In genomic region chr3:69250014-69250413, GRCh38 we compare ENCODE assay signal across 8 cellular contexts.
DNase-seq lines count a peak whose midpoint lies in the region; ATAC-seq and TF ChIP-seq lines count a peak whose summit lies in the region.

No MANE protein-coding gene starts in this region.

- peak in 1 of 2 donors; percentile 27 for TF ChIP-seq POLR2A in thyroid gland (IDR thresholded peaks at IDR 0.05)

- DNase-seq in CD4-positive, alpha-beta memory T cell, result peak; percentile 35 to 83 (median 63)
- DNase-seq in T-helper 9 cell (peak; percentile 26), ecto neural progenitor cell (ENCODE audit: low spot score) (peak; percentile 68), thyroid gland (peak in 1 of 2 donors; percentile 51), GM10248 (ENCODE audit: extremely low spot score) (no peak)

- no peak overlapping the region for H3K27ac ChIP-seq in CD4-positive, alpha-beta memory T cell (ENCODE audit: low read depth, low read length)
- H3K27ac ChIP-seq in thyroid gland, result peak overlapping the region; percentile 47 to 85 (median 77)

- H3K9me3 Mint-ChIP-seq in CD4-positive, alpha-beta memory T cell, result no peaks in the 10 kb centered on the region
- H3K9me3 Mint-ChIP-seq in nephron, result no peaks in the 10 kb centered on the region

- H3K27me3 Mint-ChIP-seq in CD4-positive, alpha-beta memory T cell, result no peaks in the 10 kb centered on the region
- H3K27me3 Mint-ChIP-seq in nephron (ENCODE audit: low read depth), result no peaks in the 10 kb centered on the region

- no peaks in the 10 kb centered on the region for H3K36me3 Mint-ChIP-seq in CD4-positive, alpha-beta memory T cell
- H3K36me3 Mint-ChIP-seq in nephron (ENCODE audit: low read depth), result no peaks in the 10 kb centered on the region

- H3K4me1 Mint-ChIP-seq in CD4-positive, alpha-beta memory T cell, result peaks cover 11 to 19% (median 14%) of the 10 kb centered on the region in 4 donors
- peaks cover 49% of the 10 kb centered on the region for H3K4me1 Mint-ChIP-seq in nephron

- H3K27ac Mint-ChIP-seq in CD4-positive, alpha-beta memory T cell, result peak overlapping the region in 5 of 7 donors; percentile 74 to 95 (median 88)
- H3K27ac Mint-ChIP-seq in nephron, result peak overlapping the region; percentile 91 to 93 (median 93)

- H3K36me3 ChIP-seq in CD4-positive, alpha-beta memory T cell (ENCODE audit: insufficient read depth, low read length), result no peaks in the 10 kb centered on the region
- H3K36me3 ChIP-seq in thyroid gland, result no peaks in the 10 kb centered on the region

- CTCF ChIA-PET in CD4-positive, alpha-beta memory T cell (lab: Charles Lee; ENCODE audit: partially characterized antibody), result interaction anchor here (0.7 to 2.2 kb wide), 5 partner anchors 13 to 89 kb away, joined by 3 to 17 read pairs (median 4); no protein-coding TSS in a partner anchor
- CTCF ChIA-PET in GM10248 (lab: Yijun Ruan, JAX), result interaction anchor here (1.3 to 2.5 kb wide), 6 partner anchors 9 to 88 kb away, joined by 3 to 10 read pairs (median 5); no protein-coding TSS in a partner anchor

- peaks cover 12% of the 10 kb centered on the region for H3K4me1 ChIP-seq in CD4-positive, alpha-beta memory T cell (ENCODE audit: insufficient read depth, low read length)
- H3K4me1 ChIP-seq in thyroid gland, result peaks cover 39 to 48% of the 10 kb centered on the region in 2 donors

- peak overlapping the region in 1 of 2 donors; percentile 27 for H3K4me3 ChIP-seq in CD4-positive, alpha-beta memory T cell (ENCODE audit: low read length in 2 of 2)
- H3K4me3 ChIP-seq in thyroid gland (replicated peaks in 1 of 3), result no peak overlapping the region

- intact Hi-C loops in CD4-positive, alpha-beta memory T cell (cut with micrococcal nuclease), result loop anchor here (1.0 kb wide), 1 partner anchor 52 kb away; no protein-coding TSS in a partner anchor
- intact Hi-C loops in thyroid gland (cut with DNase I), result no loop called here

- no peaks in the 10 kb centered on the region for H3K9me3 ChIP-seq in CD4-positive, alpha-beta memory T cell (ENCODE audit: control insufficient read depth in 1 of 2, low read length in 2 of 2)
- H3K9me3 ChIP-seq in thyroid gland, result no peaks in the 10 kb centered on the region

- POLR2A ChIA-PET in CD4-positive, alpha-beta memory T cell (lab: Charles Lee; ENCODE audit: partially characterized antibody), result interaction anchor here (1.1 to 3.1 kb wide), 4 partner anchors 12 to 199 kb away, joined by 3 to 39 read pairs (median 14); no protein-coding TSS in a partner anchor
- POLR2A ChIA-PET in GM10248 (lab: Yijun Ruan, JAX), result no interaction called here

- 45 to 50% methylated on average over 8 of the region's 8 CpGs for WGBS in thyroid gland, 2 donors

- ATAC-seq in GM21423 (IDR thresholded peaks at IDR 0.05; ENCODE audit: unreplicated experiment), result no peak
- no peak for ATAC-seq in HG03196 (IDR thresholded peaks at IDR 0.05; ENCODE audit: unreplicated experiment)

- peak overlapping the region; percentile 2 to 85 (median 74) for H3K4me3 Mint-ChIP-seq in CD4-positive, alpha-beta memory T cell
- H3K4me3 Mint-ChIP-seq in nephron, result peak overlapping the region; percentile 83 to 90 (median 85)

- H3K27me3 ChIP-seq in CD4-positive, alpha-beta memory T cell (ENCODE audit: insufficient read depth, low read length), result no peaks in the 10 kb centered on the region
- H3K27me3 ChIP-seq in thyroid gland, result no peaks in the 10 kb centered on the region

- TF ChIP-seq CTCF in nephron (IDR thresholded peaks at IDR 0.05; ENCODE audit: unreplicated experiment in 3 of 3) (no peak), thyroid gland (IDR thresholded peaks at IDR 0.05) (no peak), GM10248 (IDR thresholded peaks at IDR 0.05; ENCODE audit: control extremely low read depth, extremely low read depth, low read depth, missing control alignments) (no peak)
